In the genomic region with DNA sequence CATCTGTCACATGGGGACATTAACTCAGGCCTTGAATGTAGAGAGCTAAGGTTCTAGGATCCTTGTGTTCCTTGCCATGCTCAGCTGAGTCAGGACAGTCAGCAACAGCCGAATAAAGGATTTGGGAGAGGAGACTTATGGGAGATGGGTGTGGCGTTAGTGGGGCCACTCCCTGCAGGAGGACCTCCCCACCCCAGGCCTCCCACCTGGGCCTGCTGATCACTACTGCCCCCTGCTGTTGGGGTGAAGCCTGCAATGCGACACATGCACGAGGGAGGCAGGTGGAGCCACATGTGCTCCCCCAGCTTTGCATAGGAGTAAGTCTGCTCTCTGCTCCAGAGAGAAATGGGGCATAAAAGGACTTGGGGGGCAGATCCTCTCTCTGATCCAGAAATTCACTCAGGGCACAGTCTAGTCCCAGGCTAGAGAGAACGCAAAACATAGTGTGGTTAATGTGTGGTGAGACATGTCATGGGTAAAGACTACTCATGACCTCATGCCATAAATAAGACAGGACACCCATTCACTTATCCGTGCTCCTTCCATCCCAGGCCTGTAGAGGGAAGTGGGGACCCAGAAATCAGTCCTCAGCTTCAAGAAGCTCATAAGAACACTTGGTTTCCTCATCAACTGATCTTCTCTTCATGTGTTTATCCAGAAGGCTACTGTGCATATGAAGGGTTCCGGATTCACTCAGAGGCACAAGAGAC, we compare ENCODE assay signal across 1 cellular context.
TF ChIP-seq lines count a peak whose summit lies in the region.

No MANE protein-coding gene starts in this region.

TF ChIP-seq in GM23338, 12 proteins besides CTCF, POLR2A, EP300 and RAD21 (continued from another document):
- TF ChIP-seq, protein P1, sequence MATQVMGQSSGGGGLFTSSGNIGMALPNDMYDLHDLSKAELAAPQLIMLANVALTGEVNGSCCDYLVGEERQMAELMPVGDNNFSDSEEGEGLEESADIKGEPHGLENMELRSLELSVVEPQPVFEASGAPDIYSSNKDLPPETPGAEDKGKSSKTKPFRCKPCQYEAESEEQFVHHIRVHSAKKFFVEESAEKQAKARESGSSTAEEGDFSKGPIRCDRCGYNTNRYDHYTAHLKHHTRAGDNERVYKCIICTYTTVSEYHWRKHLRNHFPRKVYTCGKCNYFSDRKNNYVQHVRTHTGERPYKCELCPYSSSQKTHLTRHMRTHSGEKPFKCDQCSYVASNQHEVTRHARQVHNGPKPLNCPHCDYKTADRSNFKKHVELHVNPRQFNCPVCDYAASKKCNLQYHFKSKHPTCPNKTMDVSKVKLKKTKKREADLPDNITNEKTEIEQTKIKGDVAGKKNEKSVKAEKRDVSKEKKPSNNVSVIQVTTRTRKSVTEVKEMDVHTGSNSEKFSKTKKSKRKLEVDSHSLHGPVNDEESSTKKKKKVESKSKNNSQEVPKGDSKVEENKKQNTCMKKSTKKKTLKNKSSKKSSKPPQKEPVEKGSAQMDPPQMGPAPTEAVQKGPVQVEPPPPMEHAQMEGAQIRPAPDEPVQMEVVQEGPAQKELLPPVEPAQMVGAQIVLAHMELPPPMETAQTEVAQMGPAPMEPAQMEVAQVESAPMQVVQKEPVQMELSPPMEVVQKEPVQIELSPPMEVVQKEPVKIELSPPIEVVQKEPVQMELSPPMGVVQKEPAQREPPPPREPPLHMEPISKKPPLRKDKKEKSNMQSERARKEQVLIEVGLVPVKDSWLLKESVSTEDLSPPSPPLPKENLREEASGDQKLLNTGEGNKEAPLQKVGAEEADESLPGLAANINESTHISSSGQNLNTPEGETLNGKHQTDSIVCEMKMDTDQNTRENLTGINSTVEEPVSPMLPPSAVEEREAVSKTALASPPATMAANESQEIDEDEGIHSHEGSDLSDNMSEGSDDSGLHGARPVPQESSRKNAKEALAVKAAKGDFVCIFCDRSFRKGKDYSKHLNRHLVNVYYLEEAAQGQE (IDR thresholded peaks at IDR 0.05; ENCODE audit: unreplicated experiment): no peak
- TF ChIP-seq NANOG (IDR thresholded peaks at IDR 0.05; ENCODE audit: borderline replicate concordance) (no peak), POLR2AphosphoS5 (IDR thresholded peaks at IDR 0.05; ENCODE audit: low read depth) (no peak), ZNF114 (CRISPR knock-in tag; IDR thresholded peaks at IDR 0.05) (no peak)
TF ChIP-seq in GM23338: peak in this region for 0.
